1 cellular context compared by ENCODE assay signal in the genomic region with DNA sequence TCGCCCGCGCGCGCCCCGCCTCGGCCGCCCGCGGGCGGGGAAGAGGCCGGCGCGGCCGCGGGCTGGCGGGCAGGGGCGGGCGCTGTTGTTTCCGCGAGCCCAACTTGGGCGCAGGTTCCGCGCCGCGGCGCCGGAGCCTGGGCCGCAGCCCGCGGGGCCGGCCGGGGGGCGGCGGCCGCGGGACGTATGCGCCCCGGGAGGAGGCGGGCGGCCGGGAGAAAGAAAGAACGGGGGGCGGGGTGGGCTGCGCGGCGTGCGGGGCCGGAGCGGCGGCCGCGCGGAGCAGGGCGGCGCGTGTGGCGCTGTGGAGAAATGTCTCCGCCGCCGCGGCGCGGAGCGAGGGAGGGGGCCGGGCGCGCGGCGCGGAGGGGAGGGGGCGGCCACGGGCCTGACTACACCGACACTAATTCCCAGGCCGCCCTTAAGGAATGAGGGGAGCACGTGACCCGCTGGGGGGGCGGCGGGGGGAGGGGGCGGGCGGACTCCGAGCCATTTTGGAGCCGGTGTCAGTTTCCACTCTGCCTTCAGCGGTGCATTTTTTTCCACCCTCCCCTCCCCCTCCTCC.
TF ChIP-seq lines count a peak whose summit lies in the region.

Gene BMI1 (plus strand): TSS at position 509 of the 565 bp plus-strand sequence. CDS start 5,351 bp downstream, outside the sequence.

TF ChIP-seq in H1, 55 proteins besides CTCF, POLR2A, EP300 and RAD21:
- no peak for TF ChIP-seq BACH1 (IDR thresholded peaks at IDR 0.05; ENCODE audit: low read length)
TF ChIP-seq in H1: peak in this region for 0.
